In the genomic region with DNA sequence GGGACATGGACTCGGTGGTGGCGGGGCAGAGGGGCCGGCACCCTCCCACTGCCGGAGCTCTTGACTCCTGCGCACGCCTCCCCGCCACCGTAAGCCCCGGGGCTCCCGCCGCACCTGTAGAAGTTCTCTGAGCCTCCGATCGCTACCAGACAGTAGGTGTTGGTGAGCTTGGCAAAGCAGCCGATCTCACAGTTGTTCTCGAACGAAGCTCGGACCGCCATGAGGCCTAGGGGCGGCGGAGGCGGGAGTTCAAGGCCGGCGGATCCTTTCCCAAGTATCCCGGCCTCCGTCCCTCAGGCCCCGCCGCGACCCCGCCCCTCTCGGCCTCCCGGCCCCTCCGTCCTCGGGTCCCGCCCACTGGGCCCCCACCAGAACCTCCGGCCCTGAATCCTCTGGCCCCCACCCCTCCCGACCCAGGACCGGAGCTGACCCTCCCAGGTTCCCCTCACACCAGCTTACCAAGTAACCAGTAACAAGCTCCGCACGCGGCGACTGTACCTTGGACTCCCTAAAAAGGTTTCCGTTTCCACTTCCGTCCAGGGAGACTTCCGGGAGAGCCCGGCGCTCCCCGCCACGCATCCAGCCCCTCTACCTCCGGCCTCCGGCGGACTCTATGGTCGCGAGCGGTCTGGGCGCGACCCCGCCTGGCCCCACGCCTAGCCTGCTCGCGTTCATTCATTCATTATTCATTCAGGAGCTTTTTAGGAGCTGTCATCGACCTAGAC, we compare ENCODE assay signal across 8 cellular contexts. TPM values are rescaled to one million over a fixed set of nuclear protein-coding genes. Genes with fewer than 3 reads are reported as not detected.
DNase-seq lines count a peak whose midpoint lies in the region; ATAC-seq and TF ChIP-seq lines count a peak whose summit lies in the region.

A gene (minus strand): TSS at position 506 of the 725 bp plus-strand sequence. CDS start 285 bp downstream, at position 221.

- intact Hi-C loops in dorsolateral prefrontal cortex (cut with DNase I): loop anchor here in 1 of 2 donors (5.0 kb wide), 1 partner anchor 137 kb away; a partner anchor contains a TSS

- H3K27ac ChIP-seq in AG04450 (ENCODE audit: low read depth, low read length) (peak within 1 kb of the TSS; percentile 75), dorsolateral prefrontal cortex (peak within 1 kb of the TSS in 57 of 59 donors; percentile 30 to 93 (median 78)), liver (ENCODE audit: low read depth in 1 of 2, low read length in 2 of 2) (peak within 1 kb of the TSS; percentile 70 to 72)

- H3K36me3 ChIP-seq in liver (ENCODE audit: control insufficient read depth in 4 of 4, insufficient read depth in 3 of 4, low read depth in 1 of 4, low read length in 3 of 4): peaks cover 6 to 15% (median 14%) of the 10 kb centered on the region in 4 donors

- no peak for TF ChIP-seq RAD21 in liver (IDR thresholded peaks at IDR 0.05)

- under 1% methylated on average over 61 of the region's 61 CpGs for WGBS in liver

- DNase-seq in AG04450 (ENCODE audit: low read depth, low spot score) (peak; percentile 55), NCI-H748 (lab: John Stamatoyannopoulos, UW; ENCODE audit: unreplicated experiment) (peak; percentile 92), dorsolateral prefrontal cortex (peak; percentile 60 to 89 (median 81))
- peak; percentile 59 to 74 for DNase-seq in activated CD4-positive, alpha-beta T cell treated with anti-CD3 and anti-CD28 coated beads, Interleukin-2, amount 50 U/mL, for 24 hours (ENCODE audit: low read depth in 1 of 2, low spot score in 1 of 2)
- DNase-seq in stimulated activated CD4-positive, alpha-beta T cell treated with anti-CD3 and anti-CD28 coated beads, Interleukin-4, amount 100 ng/mL, for 24 hours: peak; percentile 85

- H3K27me3 ChIP-seq in AG04450 (ENCODE audit: control insufficient read depth, insufficient read depth, low read length) (no peaks in the 10 kb centered on the region), dorsolateral prefrontal cortex (no peaks in the 10 kb centered on the region), liver (ENCODE audit: control insufficient read depth in 4 of 4, insufficient read depth in 4 of 4, low read length in 3 of 4) (no peaks in the 10 kb centered on the region)

- TF ChIP-seq CTCF in AG04450 (IDR thresholded peaks at IDR 0.05; ENCODE audit: low read depth, low read length): no peak
- peak in 6 of 56 donors; percentile 6 to 21 (median 13) for TF ChIP-seq CTCF in dorsolateral prefrontal cortex (IDR thresholded peaks at IDR 0.05 in 54 of 56, conservative IDR thresholded peaks at IDR 0.05 in 2 of 56; ENCODE audit: low read depth in 1 of 56, partially characterized antibody in 56 of 56)
- TF ChIP-seq CTCF in liver (IDR thresholded peaks at IDR 0.05; ENCODE audit: low read depth, low read length, missing input control): no peak

- POLR2A ChIA-PET in AG04450 (lab: Yijun Ruan, JAX): interaction anchor here (0.6 to 1.7 kb wide), 13 partner anchors 9 to 192 kb away, joined by 3 to 13 read pairs (median 5); a partner anchor contains a TSS

- peaks cover 5% of the 10 kb centered on the region; the same call in 1 of the 2 replicates for H3K9me3 ChIP-seq in AG04450 (ENCODE audit: control insufficient read depth, insufficient read depth, low read length)
- H3K9me3 ChIP-seq in liver (ENCODE audit: control insufficient read depth in 4 of 4, low read length in 3 of 4): no peaks in the 10 kb centered on the region

- peaks cover 8 to 31% (median 27%) of the 10 kb centered on the region in 4 donors for H3K4me1 ChIP-seq in liver (ENCODE audit: control insufficient read depth in 4 of 4, insufficient read depth in 4 of 4, low read length in 3 of 4)

- CTCF ChIA-PET in AG04450 (lab: Charles Lee): interaction anchor here (0.6 to 1.5 kb wide), 5 partner anchors 16 to 163 kb away, joined by 3 to 7 read pairs (median 4); no protein-coding TSS in a partner anchor

- ATAC-seq in GM18909 (IDR thresholded peaks at IDR 0.05; ENCODE audit: poor library complexity, unreplicated experiment) (peak; percentile 87), HG03432 (IDR thresholded peaks at IDR 0.05; ENCODE audit: unreplicated experiment) (peak; percentile 83)

- H3K4me3 ChIP-seq in AG04450 (ENCODE audit: low read depth, low read length): peak within 1 kb of the TSS; percentile 95
- peak within 1 kb of the TSS; percentile 62 to 98 (median 92) for H3K4me3 ChIP-seq in dorsolateral prefrontal cortex
- peak within 1 kb of the TSS; percentile 78 to 99 (median 87) for H3K4me3 ChIP-seq in liver (ENCODE audit: low read depth in 1 of 3, low read length in 3 of 3)

- H3K9ac ChIP-seq in liver (ENCODE audit: low read depth in 1 of 2, low read length in 2 of 2): peak within 1 kb of the TSS; percentile 40 to 87

TF ChIP-seq in liver, 16 proteins besides CTCF, POLR2A, EP300 and RAD21:
- TF ChIP-seq FOXA1 (IDR thresholded peaks at IDR 0.05) (no peak), EGR1 (IDR thresholded peaks at IDR 0.05; ENCODE audit: low read depth in 2 of 2) (peak; percentile 77 to 88), HNF4A (conservative IDR thresholded peaks at IDR 0.05) (peak; percentile 78 to 86), NR2F2 (IDR thresholded peaks at IDR 0.05) (peak; percentile 49), SP1 (IDR thresholded peaks at IDR 0.05) (peak; percentile 63), GABPA (IDR thresholded peaks at IDR 0.05 in 1 of 2, conservative IDR thresholded peaks at IDR 0.05 in 1 of 2) (peak; percentile 80 to 94), RXRA (IDR thresholded peaks at IDR 0.05) (peak in 1 of 2 donors; percentile 50), HNF4G (IDR thresholded peaks at IDR 0.05) (peak; percentile 87), YY1 (IDR thresholded peaks at IDR 0.05) (peak; percentile 73), TAF1 (conservative IDR thresholded peaks at IDR 0.05) (no peak), FOXA2 (IDR thresholded peaks at IDR 0.05) (no peak)
- TF ChIP-seq, protein P1, sequence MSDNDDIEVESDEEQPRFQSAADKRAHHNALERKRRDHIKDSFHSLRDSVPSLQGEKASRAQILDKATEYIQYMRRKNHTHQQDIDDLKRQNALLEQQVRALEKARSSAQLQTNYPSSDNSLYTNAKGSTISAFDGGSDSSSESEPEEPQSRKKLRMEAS (IDR thresholded peaks at IDR 0.05): peak; percentile 83
- TF ChIP-seq, protein P2, sequence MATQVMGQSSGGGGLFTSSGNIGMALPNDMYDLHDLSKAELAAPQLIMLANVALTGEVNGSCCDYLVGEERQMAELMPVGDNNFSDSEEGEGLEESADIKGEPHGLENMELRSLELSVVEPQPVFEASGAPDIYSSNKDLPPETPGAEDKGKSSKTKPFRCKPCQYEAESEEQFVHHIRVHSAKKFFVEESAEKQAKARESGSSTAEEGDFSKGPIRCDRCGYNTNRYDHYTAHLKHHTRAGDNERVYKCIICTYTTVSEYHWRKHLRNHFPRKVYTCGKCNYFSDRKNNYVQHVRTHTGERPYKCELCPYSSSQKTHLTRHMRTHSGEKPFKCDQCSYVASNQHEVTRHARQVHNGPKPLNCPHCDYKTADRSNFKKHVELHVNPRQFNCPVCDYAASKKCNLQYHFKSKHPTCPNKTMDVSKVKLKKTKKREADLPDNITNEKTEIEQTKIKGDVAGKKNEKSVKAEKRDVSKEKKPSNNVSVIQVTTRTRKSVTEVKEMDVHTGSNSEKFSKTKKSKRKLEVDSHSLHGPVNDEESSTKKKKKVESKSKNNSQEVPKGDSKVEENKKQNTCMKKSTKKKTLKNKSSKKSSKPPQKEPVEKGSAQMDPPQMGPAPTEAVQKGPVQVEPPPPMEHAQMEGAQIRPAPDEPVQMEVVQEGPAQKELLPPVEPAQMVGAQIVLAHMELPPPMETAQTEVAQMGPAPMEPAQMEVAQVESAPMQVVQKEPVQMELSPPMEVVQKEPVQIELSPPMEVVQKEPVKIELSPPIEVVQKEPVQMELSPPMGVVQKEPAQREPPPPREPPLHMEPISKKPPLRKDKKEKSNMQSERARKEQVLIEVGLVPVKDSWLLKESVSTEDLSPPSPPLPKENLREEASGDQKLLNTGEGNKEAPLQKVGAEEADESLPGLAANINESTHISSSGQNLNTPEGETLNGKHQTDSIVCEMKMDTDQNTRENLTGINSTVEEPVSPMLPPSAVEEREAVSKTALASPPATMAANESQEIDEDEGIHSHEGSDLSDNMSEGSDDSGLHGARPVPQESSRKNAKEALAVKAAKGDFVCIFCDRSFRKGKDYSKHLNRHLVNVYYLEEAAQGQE (IDR thresholded peaks at IDR 0.05): peak; percentile 58

RNA-seq across cellular contexts. Expression of the gene that starts here (rescaled TPM):
- polyA plus RNA-seq in AG04450 (2011; rRNA removed) (133 and 157 TPM in 2 replicates), liver (100 to 1,000 TPM; 140 to 160 TPM)
- 111 and 146 TPM in 2 replicates for polyA minus RNA-seq in AG04450 (2011; rRNA and poly(A)+ RNA removed)
- total RNA-seq in dorsolateral prefrontal cortex (10 to 100 TPM; 28.3 to 69.2 (median 53.1) TPM), liver (10 to 100 TPM; 60.8 to 71.3 TPM)

Comparison
In these comparisons a context has a peak if more than half of its experiments do, and no peak if none do; other contexts are left out.
1. Peak in every context shown above with its lines: DNase-seq, ATAC-seq, H3K4me3 ChIP-seq and H3K27ac ChIP-seq.